ENCODE assay signal across 1 cellular context in genomic region chr17:75289122-75289831, GRCh38.
A peak's percentile ranks its signal among the peaks of the same experiment; 100 is the strongest.
TF ChIP-seq lines count a peak whose summit lies in the region.

TSS of gene SLC25A19 (minus strand) at chr17:75289433. CDS start at chr17:75286764, 2,669 bp downstream.

TF ChIP-seq in K562, 482 proteins besides CTCF, POLR2A, EP300 and RAD21 (continued from another document and continues in another):
- TF ChIP-seq DDX20 (tag; IDR thresholded peaks at IDR 0.05; ENCODE audit: low read depth) (no peak), ZNF740 (CRISPR knock-in tag; IDR thresholded peaks at IDR 0.05) (no peak), ZNF740 (tag; IDR thresholded peaks at IDR 0.05) (no peak), SMARCA4 (IDR thresholded peaks at IDR 0.05) (no peak), BMI1 (IDR thresholded peaks at IDR 0.05; ENCODE audit: low read length) (no peak), ZNF354B (CRISPR knock-in tag; IDR thresholded peaks at IDR 0.05) (no peak), CGGBP1 (CRISPR knock-in tag; IDR thresholded peaks at IDR 0.05) (no peak), ZNF280B (CRISPR knock-in tag; IDR thresholded peaks at IDR 0.05) (no peak), MEF2A (IDR thresholded peaks at IDR 0.05; ENCODE audit: control insufficient read depth, low read depth, low read length) (no peak), ZNF561 (CRISPR knock-in tag; conservative IDR thresholded peaks at IDR 0.05) (no peak), ILK (tag; IDR thresholded peaks at IDR 0.05; ENCODE audit: borderline replicate concordance, low read depth) (no peak), SMARCC2 (IDR thresholded peaks at IDR 0.05; ENCODE audit: low read depth) (no peak), CHD1 (IDR thresholded peaks at IDR 0.05; ENCODE audit: low read length) (no peak), ZNF589 (CRISPR knock-in tag; IDR thresholded peaks at IDR 0.05; ENCODE audit: low read depth) (peak; percentile 6; the same call in 1 of the 2 replicates), NFE2 (IDR thresholded peaks at IDR 0.05; ENCODE audit: low read depth) (0 out of 2 replicates have a peak, but pooled peaks have one; percentile 0), YY1 (IDR thresholded peaks at IDR 0.05; ENCODE audit: borderline replicate concordance in 1 of 3, control insufficient read depth in 1 of 3, extremely low read depth in 1 of 3, insufficient read depth in 3 of 3, insufficient read length in 1 of 3, insufficient replicate concordance in 2 of 3, low read depth in 1 of 3, low read length in 2 of 3) (peak in 2 of 3 experiments; percentile 68 to 85), ZNF77 (CRISPR knock-in tag; IDR thresholded peaks at IDR 0.05) (no peak), ZBED1 (IDR thresholded peaks at IDR 0.05) (no peak), SREBF2 (CRISPR knock-in tag; IDR thresholded peaks at IDR 0.05) (no peak), NFYB (IDR thresholded peaks at IDR 0.05; ENCODE audit: extremely low read depth, insufficient read length) (peak; percentile 80), POLR3G (IDR thresholded peaks at IDR 0.05; ENCODE audit: extremely low read depth, insufficient read length, insufficient replicate concordance) (no peak), HMBOX1 (IDR thresholded peaks at IDR 0.05) (peak; percentile 97), HNRNPUL1 (IDR thresholded peaks at IDR 0.05; ENCODE audit: low read length) (no peak), CREB5 (CRISPR knock-in tag; IDR thresholded peaks at IDR 0.05) (no peak), PHB2 (IDR thresholded peaks at IDR 0.05; ENCODE audit: low read depth) (no peak), HNRNPL (IDR thresholded peaks at IDR 0.05; ENCODE audit: low read depth, low read length) (no peak), MXI1 (IDR thresholded peaks at IDR 0.05; ENCODE audit: low read depth, low read length) (peak; percentile 65), POU5F1 (IDR thresholded peaks at IDR 0.05; ENCODE audit: borderline replicate concordance, low read depth, low read length, partially characterized antibody) (peak; percentile 62), ERF (CRISPR knock-in tag; IDR thresholded peaks at IDR 0.05) (peak; percentile 56; the same call in 1 of the 2 replicates), BCOR (IDR thresholded peaks at IDR 0.05) (0 out of 2 replicates have a peak, but pooled peaks have one; percentile 43), ETV6 (IDR thresholded peaks at IDR 0.05; ENCODE audit: borderline replicate concordance in 1 of 2, low read depth in 2 of 2, low read length in 1 of 2) (no peak), ETV6 (CRISPR knock-in tag; IDR thresholded peaks at IDR 0.05; ENCODE audit: borderline replicate concordance) (no peak), AFF1 (IDR thresholded peaks at IDR 0.05; ENCODE audit: low read depth in 1 of 2, partially characterized antibody in 2 of 2) (peak in 1 of 2 experiments; percentile 96), SP2 (IDR thresholded peaks at IDR 0.05; ENCODE audit: extremely low read depth, low read depth, low read length, poor library complexity, severe bottlenecking) (peak; percentile 85), CBFA2T2 (conservative IDR thresholded peaks at IDR 0.05) (no peak), ZBTB26 (CRISPR knock-in tag; IDR thresholded peaks at IDR 0.05) (no peak), E2F8 (IDR thresholded peaks at IDR 0.05; ENCODE audit: low read depth, partially characterized antibody) (no peak), E2F6 (IDR thresholded peaks at IDR 0.05; ENCODE audit: borderline replicate concordance in 1 of 2, extremely low read depth in 1 of 2, insufficient read depth in 1 of 2, insufficient read length in 1 of 2, low read depth in 1 of 2, low read length in 1 of 2, poor library complexity in 1 of 2, severe bottlenecking in 1 of 2) (peak; percentile 6 to 22), PTTG1 (tag; IDR thresholded peaks at IDR 0.05; ENCODE audit: low read depth) (no peak), PCBP1 (IDR thresholded peaks at IDR 0.05; ENCODE audit: low read depth, low read length, poor library complexity, severe bottlenecking) (no peak), TAF7 (tag; IDR thresholded peaks at IDR 0.05) (no peak), CREBBP (IDR thresholded peaks at IDR 0.05; ENCODE audit: low read depth, low read length) (no peak), SPI1 (IDR thresholded peaks at IDR 0.05; ENCODE audit: borderline replicate concordance, low read depth, low read length) (no peak), TOE1 (IDR thresholded peaks at IDR 0.05; ENCODE audit: borderline replicate concordance) (no peak), TOE1 (CRISPR knock-in tag; IDR thresholded peaks at IDR 0.05; ENCODE audit: borderline replicate concordance, low read depth) (no peak)
